1 cellular context compared by ENCODE assay signal in the genomic region with DNA sequence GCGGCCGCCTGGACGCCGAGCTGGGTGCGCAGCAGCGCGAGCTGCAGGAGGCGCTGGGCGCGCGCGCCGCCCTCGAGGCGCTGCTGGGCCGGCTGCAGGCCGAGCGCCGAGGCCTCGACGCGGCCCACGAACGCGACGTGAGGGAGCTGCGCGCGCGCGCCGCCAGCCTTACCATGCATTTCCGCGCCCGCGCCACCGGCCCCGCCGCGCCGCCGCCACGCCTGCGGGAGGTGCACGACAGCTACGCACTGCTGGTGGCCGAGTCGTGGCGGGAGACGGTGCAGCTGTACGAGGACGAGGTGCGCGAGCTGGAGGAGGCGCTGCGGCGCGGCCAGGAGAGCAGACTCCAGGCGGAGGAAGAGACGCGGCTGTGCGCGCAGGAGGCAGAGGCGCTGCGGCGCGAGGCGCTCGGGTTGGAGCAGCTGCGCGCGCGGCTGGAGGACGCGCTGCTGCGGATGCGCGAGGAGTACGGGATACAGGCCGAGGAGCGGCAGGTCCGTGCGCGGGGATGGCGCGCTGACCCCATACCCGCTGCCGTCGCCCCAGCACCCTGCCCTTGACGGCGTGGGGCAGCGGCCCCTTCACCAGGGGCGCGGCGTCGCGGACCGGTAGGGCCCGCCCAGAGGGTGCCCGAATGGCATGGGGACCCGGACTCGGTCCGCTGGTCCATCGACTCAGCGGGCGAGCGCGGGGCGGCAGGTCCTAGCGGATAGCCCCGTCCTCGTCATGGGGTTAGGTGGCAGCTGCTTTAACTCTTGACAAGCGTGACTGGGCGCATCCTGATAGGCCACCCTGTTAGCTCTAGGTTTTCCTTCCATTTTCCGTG.
TF ChIP-seq lines count a peak whose summit lies in the region.

No MANE protein-coding gene starts in this region.

TF ChIP-seq in WTC11, 78 proteins besides CTCF, POLR2A, EP300 and RAD21 (continued from another document):
- TF ChIP-seq, protein P1, sequence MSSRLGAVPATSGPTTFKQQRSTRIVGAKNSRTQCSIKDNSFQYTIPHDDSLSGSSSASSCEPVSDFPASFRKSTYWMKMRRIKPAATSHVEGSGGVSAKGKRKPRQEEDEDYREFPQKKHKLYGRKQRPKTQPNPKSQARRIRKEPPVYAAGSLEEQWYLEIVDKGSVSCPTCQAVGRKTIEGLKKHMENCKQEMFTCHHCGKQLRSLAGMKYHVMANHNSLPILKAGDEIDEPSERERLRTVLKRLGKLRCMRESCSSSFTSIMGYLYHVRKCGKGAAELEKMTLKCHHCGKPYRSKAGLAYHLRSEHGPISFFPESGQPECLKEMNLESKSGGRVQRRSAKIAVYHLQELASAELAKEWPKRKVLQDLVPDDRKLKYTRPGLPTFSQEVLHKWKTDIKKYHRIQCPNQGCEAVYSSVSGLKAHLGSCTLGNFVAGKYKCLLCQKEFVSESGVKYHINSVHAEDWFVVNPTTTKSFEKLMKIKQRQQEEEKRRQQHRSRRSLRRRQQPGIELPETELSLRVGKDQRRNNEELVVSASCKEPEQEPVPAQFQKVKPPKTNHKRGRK (CRISPR knock-in tag; IDR thresholded peaks at IDR 0.05; ENCODE audit: borderline replicate concordance) = no peak
- TF ChIP-seq MYBL2 (CRISPR knock-in tag; IDR thresholded peaks at IDR 0.05) = peak; percentile 82; the same call in 1 of the 2 replicates
- peak; percentile 81; the same call in 1 of the 2 replicates for TF ChIP-seq KAT7 (CRISPR knock-in tag; IDR thresholded peaks at IDR 0.05; ENCODE audit: borderline replicate concordance)
- no peak for TF ChIP-seq PRRX2 (CRISPR knock-in tag; IDR thresholded peaks at IDR 0.05)
- peak; percentile 87; the same call in 1 of the 2 replicates for TF ChIP-seq JUN (CRISPR knock-in tag; IDR thresholded peaks at IDR 0.05)
- 0 out of 2 replicates have a peak, but pooled peaks have one; percentile 64 for TF ChIP-seq NR2C2 (CRISPR knock-in tag; IDR thresholded peaks at IDR 0.05)
- peak; percentile 59; the same call in 1 of the 2 replicates for TF ChIP-seq CREB1 (CRISPR knock-in tag; IDR thresholded peaks at IDR 0.05)
- TF ChIP-seq FOXK1 (CRISPR knock-in tag; IDR thresholded peaks at IDR 0.05) = peak; percentile 67
- TF ChIP-seq JAZF1 (CRISPR knock-in tag; IDR thresholded peaks at IDR 0.05) = no peak
- TF ChIP-seq, protein P2, sequence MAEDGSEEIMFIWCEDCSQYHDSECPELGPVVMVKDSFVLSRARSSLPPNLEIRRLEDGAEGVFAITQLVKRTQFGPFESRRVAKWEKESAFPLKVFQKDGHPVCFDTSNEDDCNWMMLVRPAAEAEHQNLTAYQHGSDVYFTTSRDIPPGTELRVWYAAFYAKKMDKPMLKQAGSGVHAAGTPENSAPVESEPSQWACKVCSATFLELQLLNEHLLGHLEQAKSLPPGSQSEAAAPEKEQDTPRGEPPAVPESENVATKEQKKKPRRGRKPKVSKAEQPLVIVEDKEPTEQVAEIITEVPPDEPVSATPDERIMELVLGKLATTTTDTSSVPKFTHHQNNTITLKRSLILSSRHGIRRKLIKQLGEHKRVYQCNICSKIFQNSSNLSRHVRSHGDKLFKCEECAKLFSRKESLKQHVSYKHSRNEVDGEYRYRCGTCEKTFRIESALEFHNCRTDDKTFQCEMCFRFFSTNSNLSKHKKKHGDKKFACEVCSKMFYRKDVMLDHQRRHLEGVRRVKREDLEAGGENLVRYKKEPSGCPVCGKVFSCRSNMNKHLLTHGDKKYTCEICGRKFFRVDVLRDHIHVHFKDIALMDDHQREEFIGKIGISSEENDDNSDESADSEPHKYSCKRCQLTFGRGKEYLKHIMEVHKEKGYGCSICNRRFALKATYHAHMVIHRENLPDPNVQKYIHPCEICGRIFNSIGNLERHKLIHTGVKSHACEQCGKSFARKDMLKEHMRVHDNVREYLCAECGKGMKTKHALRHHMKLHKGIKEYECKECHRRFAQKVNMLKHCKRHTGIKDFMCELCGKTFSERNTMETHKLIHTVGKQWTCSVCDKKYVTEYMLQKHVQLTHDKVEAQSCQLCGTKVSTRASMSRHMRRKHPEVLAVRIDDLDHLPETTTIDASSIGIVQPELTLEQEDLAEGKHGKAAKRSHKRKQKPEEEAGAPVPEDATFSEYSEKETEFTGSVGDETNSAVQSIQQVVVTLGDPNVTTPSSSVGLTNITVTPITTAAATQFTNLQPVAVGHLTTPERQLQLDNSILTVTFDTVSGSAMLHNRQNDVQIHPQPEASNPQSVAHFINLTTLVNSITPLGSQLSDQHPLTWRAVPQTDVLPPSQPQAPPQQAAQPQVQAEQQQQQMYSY (CRISPR knock-in tag; IDR thresholded peaks at IDR 0.05) = 0 out of 2 replicates have a peak, but pooled peaks have one; percentile 29
- TF ChIP-seq NR3C1 (CRISPR knock-in tag; conservative IDR thresholded peaks at IDR 0.05; ENCODE audit: low read depth) = no peak
- TF ChIP-seq TP53 (CRISPR knock-in tag; IDR thresholded peaks at IDR 0.05) = peak; percentile 81
- TF ChIP-seq, protein P3, sequence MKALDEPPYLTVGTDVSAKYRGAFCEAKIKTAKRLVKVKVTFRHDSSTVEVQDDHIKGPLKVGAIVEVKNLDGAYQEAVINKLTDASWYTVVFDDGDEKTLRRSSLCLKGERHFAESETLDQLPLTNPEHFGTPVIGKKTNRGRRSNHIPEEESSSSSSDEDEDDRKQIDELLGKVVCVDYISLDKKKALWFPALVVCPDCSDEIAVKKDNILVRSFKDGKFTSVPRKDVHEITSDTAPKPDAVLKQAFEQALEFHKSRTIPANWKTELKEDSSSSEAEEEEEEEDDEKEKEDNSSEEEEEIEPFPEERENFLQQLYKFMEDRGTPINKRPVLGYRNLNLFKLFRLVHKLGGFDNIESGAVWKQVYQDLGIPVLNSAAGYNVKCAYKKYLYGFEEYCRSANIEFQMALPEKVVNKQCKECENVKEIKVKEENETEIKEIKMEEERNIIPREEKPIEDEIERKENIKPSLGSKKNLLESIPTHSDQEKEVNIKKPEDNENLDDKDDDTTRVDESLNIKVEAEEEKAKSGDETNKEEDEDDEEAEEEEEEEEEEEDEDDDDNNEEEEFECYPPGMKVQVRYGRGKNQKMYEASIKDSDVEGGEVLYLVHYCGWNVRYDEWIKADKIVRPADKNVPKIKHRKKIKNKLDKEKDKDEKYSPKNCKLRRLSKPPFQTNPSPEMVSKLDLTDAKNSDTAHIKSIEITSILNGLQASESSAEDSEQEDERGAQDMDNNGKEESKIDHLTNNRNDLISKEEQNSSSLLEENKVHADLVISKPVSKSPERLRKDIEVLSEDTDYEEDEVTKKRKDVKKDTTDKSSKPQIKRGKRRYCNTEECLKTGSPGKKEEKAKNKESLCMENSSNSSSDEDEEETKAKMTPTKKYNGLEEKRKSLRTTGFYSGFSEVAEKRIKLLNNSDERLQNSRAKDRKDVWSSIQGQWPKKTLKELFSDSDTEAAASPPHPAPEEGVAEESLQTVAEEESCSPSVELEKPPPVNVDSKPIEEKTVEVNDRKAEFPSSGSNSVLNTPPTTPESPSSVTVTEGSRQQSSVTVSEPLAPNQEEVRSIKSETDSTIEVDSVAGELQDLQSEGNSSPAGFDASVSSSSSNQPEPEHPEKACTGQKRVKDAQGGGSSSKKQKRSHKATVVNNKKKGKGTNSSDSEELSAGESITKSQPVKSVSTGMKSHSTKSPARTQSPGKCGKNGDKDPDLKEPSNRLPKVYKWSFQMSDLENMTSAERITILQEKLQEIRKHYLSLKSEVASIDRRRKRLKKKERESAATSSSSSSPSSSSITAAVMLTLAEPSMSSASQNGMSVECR (CRISPR knock-in tag; IDR thresholded peaks at IDR 0.05; ENCODE audit: borderline replicate concordance) = peak; percentile 85; the same call in 1 of the 2 replicates
- TF ChIP-seq, protein P4, sequence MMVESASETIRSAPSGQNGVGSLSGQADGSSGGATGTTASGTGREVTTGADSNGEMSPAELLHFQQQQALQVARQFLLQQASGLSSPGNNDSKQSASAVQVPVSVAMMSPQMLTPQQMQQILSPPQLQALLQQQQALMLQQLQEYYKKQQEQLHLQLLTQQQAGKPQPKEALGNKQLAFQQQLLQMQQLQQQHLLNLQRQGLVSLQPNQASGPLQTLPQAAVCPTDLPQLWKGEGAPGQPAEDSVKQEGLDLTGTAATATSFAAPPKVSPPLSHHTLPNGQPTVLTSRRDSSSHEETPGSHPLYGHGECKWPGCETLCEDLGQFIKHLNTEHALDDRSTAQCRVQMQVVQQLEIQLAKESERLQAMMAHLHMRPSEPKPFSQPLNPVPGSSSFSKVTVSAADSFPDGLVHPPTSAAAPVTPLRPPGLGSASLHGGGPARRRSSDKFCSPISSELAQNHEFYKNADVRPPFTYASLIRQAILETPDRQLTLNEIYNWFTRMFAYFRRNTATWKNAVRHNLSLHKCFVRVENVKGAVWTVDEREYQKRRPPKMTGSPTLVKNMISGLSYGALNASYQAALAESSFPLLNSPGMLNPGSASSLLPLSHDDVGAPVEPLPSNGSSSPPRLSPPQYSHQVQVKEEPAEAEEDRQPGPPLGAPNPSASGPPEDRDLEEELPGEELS (CRISPR knock-in tag; IDR thresholded peaks at IDR 0.05) = peak; percentile 97
- no peak for TF ChIP-seq SMAD4 (CRISPR knock-in tag; IDR thresholded peaks at IDR 0.05)
- TF ChIP-seq, protein P5, sequence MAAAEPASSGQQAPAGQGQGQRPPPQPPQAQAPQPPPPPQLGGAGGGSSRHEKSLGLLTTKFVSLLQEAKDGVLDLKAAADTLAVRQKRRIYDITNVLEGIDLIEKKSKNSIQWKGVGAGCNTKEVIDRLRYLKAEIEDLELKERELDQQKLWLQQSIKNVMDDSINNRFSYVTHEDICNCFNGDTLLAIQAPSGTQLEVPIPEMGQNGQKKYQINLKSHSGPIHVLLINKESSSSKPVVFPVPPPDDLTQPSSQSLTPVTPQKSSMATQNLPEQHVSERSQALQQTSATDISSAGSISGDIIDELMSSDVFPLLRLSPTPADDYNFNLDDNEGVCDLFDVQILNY (CRISPR knock-in tag; IDR thresholded peaks at IDR 0.05) = peak; percentile 38; the same call in 1 of the 2 replicates
- no peak for TF ChIP-seq SOX15 (CRISPR knock-in tag; IDR thresholded peaks at IDR 0.05)
- 0 out of 2 replicates have a peak, but pooled peaks have one; percentile 50 for TF ChIP-seq SMAD3 (CRISPR knock-in tag; IDR thresholded peaks at IDR 0.05; ENCODE audit: borderline replicate concordance)
- peak; percentile 94 for TF ChIP-seq ESRRA (CRISPR knock-in tag; IDR thresholded peaks at IDR 0.05; ENCODE audit: borderline replicate concordance)
- no peak for TF ChIP-seq GTF2I (CRISPR knock-in tag; conservative IDR thresholded peaks at IDR 0.05)
- no peak for TF ChIP-seq OVOL2 (CRISPR knock-in tag; IDR thresholded peaks at IDR 0.05; ENCODE audit: borderline replicate concordance)
- TF ChIP-seq, protein P6, sequence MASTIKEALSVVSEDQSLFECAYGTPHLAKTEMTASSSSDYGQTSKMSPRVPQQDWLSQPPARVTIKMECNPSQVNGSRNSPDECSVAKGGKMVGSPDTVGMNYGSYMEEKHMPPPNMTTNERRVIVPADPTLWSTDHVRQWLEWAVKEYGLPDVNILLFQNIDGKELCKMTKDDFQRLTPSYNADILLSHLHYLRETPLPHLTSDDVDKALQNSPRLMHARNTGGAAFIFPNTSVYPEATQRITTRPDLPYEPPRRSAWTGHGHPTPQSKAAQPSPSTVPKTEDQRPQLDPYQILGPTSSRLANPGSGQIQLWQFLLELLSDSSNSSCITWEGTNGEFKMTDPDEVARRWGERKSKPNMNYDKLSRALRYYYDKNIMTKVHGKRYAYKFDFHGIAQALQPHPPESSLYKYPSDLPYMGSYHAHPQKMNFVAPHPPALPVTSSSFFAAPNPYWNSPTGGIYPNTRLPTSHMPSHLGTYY (CRISPR knock-in tag; IDR thresholded peaks at IDR 0.05) = no peak
- TF ChIP-seq, protein P7, sequence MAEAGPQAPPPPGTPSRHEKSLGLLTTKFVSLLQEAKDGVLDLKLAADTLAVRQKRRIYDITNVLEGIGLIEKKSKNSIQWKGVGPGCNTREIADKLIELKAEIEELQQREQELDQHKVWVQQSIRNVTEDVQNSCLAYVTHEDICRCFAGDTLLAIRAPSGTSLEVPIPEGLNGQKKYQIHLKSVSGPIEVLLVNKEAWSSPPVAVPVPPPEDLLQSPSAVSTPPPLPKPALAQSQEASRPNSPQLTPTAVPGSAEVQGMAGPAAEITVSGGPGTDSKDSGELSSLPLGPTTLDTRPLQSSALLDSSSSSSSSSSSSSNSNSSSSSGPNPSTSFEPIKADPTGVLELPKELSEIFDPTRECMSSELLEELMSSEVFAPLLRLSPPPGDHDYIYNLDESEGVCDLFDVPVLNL (CRISPR knock-in tag; IDR thresholded peaks at IDR 0.05; ENCODE audit: borderline replicate concordance, low read depth) = peak; percentile 44; the same call in 1 of the 2 replicates
- TF ChIP-seq, protein P8, sequence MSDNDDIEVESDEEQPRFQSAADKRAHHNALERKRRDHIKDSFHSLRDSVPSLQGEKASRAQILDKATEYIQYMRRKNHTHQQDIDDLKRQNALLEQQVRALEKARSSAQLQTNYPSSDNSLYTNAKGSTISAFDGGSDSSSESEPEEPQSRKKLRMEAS (CRISPR knock-in tag; IDR thresholded peaks at IDR 0.05) = peak; percentile 93
- TF ChIP-seq, protein P9, sequence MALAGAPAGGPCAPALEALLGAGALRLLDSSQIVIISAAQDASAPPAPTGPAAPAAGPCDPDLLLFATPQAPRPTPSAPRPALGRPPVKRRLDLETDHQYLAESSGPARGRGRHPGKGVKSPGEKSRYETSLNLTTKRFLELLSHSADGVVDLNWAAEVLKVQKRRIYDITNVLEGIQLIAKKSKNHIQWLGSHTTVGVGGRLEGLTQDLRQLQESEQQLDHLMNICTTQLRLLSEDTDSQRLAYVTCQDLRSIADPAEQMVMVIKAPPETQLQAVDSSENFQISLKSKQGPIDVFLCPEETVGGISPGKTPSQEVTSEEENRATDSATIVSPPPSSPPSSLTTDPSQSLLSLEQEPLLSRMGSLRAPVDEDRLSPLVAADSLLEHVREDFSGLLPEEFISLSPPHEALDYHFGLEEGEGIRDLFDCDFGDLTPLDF (CRISPR knock-in tag; IDR thresholded peaks at IDR 0.05) = peak; percentile 82
- peak; percentile 64; the same call in 1 of the 2 replicates for TF ChIP-seq ZNF232 (CRISPR knock-in tag; IDR thresholded peaks at IDR 0.05)
